11 cellular contexts compared by ENCODE assay signal in the genomic region with DNA sequence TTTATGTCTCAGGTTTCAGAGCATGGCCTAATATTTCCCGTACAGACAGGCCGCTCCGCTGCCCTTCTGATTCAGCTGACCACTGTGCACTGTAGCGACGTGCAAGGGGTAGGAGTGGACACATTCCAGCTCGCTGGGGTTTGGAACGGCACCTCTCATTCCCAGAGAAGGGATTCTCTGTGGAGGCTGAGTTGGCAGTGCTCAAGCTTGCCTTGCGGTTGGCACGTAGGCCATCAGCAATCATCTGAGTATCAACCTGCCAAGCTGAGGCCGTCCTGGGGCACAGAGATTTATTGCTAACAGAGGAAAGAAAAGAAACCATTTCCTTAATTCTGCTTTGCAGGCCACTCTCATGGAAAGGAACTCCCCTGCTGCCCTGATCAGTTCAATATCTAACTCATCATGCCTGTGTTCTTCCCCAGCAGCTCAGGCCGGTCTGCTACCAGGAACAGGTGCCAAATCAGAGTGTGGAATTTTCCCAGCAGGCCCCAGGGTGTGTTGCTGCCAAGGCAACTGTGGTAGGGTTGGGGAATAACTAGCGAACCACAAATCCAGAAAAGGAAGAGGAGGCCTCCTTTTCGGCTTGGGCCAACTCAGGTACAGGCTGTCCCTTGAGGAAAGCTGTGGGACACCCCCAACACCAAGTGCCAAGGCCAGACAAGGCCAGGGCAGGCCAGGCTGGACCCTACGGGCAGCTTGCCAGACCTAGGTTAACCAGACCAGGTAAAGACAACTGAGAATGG.
DNase-seq lines count a peak whose midpoint lies in the region; ATAC-seq, FAIRE-seq and TF ChIP-seq lines count a peak whose summit lies in the region.
"Had no signal": no experiment of that assay in that cellular context is flagged by ENCODE, and none has a peak within 500 bp of the region (broad histone marks: within the 10 kb centered on the region; RNA-seq: fewer than 3 reads in every experiment).

No MANE protein-coding gene starts in this region.

- no peaks in the 10 kb centered on the region for H3K27me3 ChIP-seq in gastrocnemius medialis

- H3K4me1 ChIP-seq in gastrocnemius medialis: peaks cover 8 to 17% of the 10 kb centered on the region in 2 donors

- ATAC-seq in left cardiac atrium (peak; percentile 87 to 91), gastrocnemius medialis (peak; percentile 63 to 74), HG02588 (IDR thresholded peaks at IDR 0.05; ENCODE audit: unreplicated experiment) (no peak), HG03025 (IDR thresholded peaks at IDR 0.05; ENCODE audit: low FRiP score, unreplicated experiment) (no peak), GM21825 (IDR thresholded peaks at IDR 0.05; ENCODE audit: unreplicated experiment) (no peak)

- peak overlapping the region; percentile 58 to 74 (median 63) for H3K27ac ChIP-seq in gastrocnemius medialis

- TF ChIP-seq CTCF in gastrocnemius medialis (IDR thresholded peaks at IDR 0.05 in 4 of 5, conservative IDR thresholded peaks at IDR 0.05 in 1 of 5): no peak

- no peaks in the 10 kb centered on the region for H3K9me3 ChIP-seq in gastrocnemius medialis

- TF ChIP-seq POLR2A in GM12892 (IDR thresholded peaks at IDR 0.05; ENCODE audit: low read depth, low read length) (no peak), gastrocnemius medialis (IDR thresholded peaks at IDR 0.05) (no peak)

- peak; percentile 53 for FAIRE-seq in GM12892 (lab: Jason Lieb, UNC)

- H3K36me3 ChIP-seq in gastrocnemius medialis: no peaks in the 10 kb centered on the region

- intact Hi-C loops in left cardiac atrium (cut with DNase I): no loop called here
- intact Hi-C loops in gastrocnemius medialis (cut with DNase I; ENCODE audit: low total_unique reads): no loop called here

- DNase-seq in GM12892 (ENCODE audit: insufficient read length): no peak
- DNase-seq in amniotic epithelial cell (ENCODE audit: low read depth): peak; percentile 26
- peak; percentile 51 for DNase-seq in left cardiac atrium
- DNase-seq in gastrocnemius medialis: peak; percentile 13 to 44
- no peak for DNase-seq in activated CD4-positive, alpha-beta T cell treated with anti-CD3 and anti-CD28 coated beads for 48 hours
- DNase-seq: central memory CD4-positive, alpha-beta T cell; naive thymus-derived CD4-positive, alpha-beta T cell; T-helper 9 cell had no signal

- peak overlapping the region in 2 of 4 donors; percentile 2 to 5 for H3K4me3 ChIP-seq in gastrocnemius medialis

- in situ Hi-C loops in gastrocnemius medialis (cut with MboI; ENCODE audit: low sequenced_read_pairs in 4 of 4): no loop called here

Comparison
In these comparisons a context has a peak if more than half of its experiments do, and no peak if none do; other contexts are left out.
1. DNase-seq: peak in amniotic epithelial cell (single experiment), left cardiac atrium (single experiment) and gastrocnemius medialis (2 of 2); none in GM12892 (single experiment) and activated CD4-positive, alpha-beta T cell treated with anti-CD3 and anti-CD28 coated beads for 48 hours (single experiment).
2. ATAC-seq: peak in left cardiac atrium (2 of 2) and gastrocnemius medialis (2 of 2); none in HG02588 (single experiment), HG03025 (single experiment) and GM21825 (single experiment).